8 cellular contexts compared by ENCODE assay signal in genomic region chr17:43024407-43025289, GRCh38. TPM values are rescaled to one million over a fixed set of nuclear protein-coding genes. Genes with fewer than 3 reads are reported as not detected.
DNase-seq lines count a peak whose midpoint lies in the region; ATAC-seq and TF ChIP-seq lines count a peak whose summit lies in the region.

A gene with protein sequence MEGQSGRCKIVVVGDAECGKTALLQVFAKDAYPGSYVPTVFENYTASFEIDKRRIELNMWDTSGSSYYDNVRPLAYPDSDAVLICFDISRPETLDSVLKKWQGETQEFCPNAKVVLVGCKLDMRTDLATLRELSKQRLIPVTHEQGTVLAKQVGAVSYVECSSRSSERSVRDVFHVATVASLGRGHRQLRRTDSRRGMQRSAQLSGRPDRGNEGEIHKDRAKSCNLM (plus strand): TSS chr17:43025231. CDS start chr17:43025348, 117 bp downstream.

- DNase-seq in Caco-2 (peak; percentile 85 to 88), NCI-H510A treated with DMSO at 0.1 percent for 48 hours (lab: John Stamatoyannopoulos, UW) (peak; percentile 82), kidney epithelial cell (ENCODE audit: low read depth) (peak; percentile 81)
- peak; percentile 85 for DNase-seq in activated CD4-positive, alpha-beta T cell treated with anti-CD3 and anti-CD28 coated beads for 48 hours
- peak; percentile 61 to 74 (median 70) for DNase-seq in stimulated activated CD4-positive, alpha-beta T cell treated with anti-CD3 and anti-CD28 coated beads, Interleukin-12 subunit alpha, Interleukin-12 subunit beta, amount 100 ng/mL, for 48 hours (ENCODE audit: low read depth in 2 of 3, low spot score in 1 of 3)

- POLR2A ChIA-PET in Caco-2 (lab: Charles Lee), result interaction anchor here (1.0 to 1.9 kb wide), 4 partner anchors 27 to 343 kb away, joined by 3 to 17 read pairs (median 9); partner anchors contain the start of genes BRCA1 and RPL27

- TF ChIP-seq CTCF in Caco-2 (IDR thresholded peaks at IDR 0.05; ENCODE audit: insufficient read depth in 1 of 2, low read depth in 1 of 2, low read length in 1 of 2, severe bottlenecking in 1 of 2, unreplicated experiment in 1 of 2) (peak; percentile 34 to 79), kidney epithelial cell (IDR thresholded peaks at IDR 0.05; ENCODE audit: insufficient read depth, low read length, poor library complexity, severe bottlenecking) (peak; percentile 82)

- no TSS peak for BruUV-seq in Caco-2 (replicated peaks; lab: Mats Ljungman, UMichigan)

- peak within 1 kb of the TSS; percentile 85 for H3K27ac Mint-ChIP-seq in Caco-2 (ENCODE audit: unreplicated experiment)

- peaks cover 20% of the 10 kb centered on the region for H3K36me3 Mint-ChIP-seq in Caco-2 (ENCODE audit: insufficient read depth, unreplicated experiment)

- peaks cover 12% of the 10 kb centered on the region for H3K4me1 ChIP-seq in Caco-2

- no peaks in the 10 kb centered on the region; the same call in 1 of the 2 replicates for H3K36me3 ChIP-seq in Caco-2 (ENCODE audit: control insufficient read depth, insufficient read depth, low read length)
- H3K36me3 ChIP-seq in kidney epithelial cell (ENCODE audit: control insufficient read depth, insufficient read depth, low read length), result no peaks in the 10 kb centered on the region

- peak; percentile 47 for ATAC-seq in HG02981 (IDR thresholded peaks at IDR 0.05; ENCODE audit: unreplicated experiment)
- no peak for ATAC-seq in HG02642 (IDR thresholded peaks at IDR 0.05; ENCODE audit: poor library complexity, unreplicated experiment)

- H3K4me3 Mint-ChIP-seq in Caco-2 (ENCODE audit: unreplicated experiment), result peak within 1 kb of the TSS; percentile 69

- H3K27ac ChIP-seq in cingulate gyrus (ENCODE audit: low read depth, low read length), result peak within 1 kb of the TSS; percentile 47

- no peaks in the 10 kb centered on the region for H3K9me3 Mint-ChIP-seq in Caco-2 (ENCODE audit: unreplicated experiment)

- H3K27me3 ChIP-seq in Caco-2 (replicated peaks; ENCODE audit: control insufficient read depth, insufficient read depth, low read length), result no peaks in the 10 kb centered on the region
- peaks cover 10% of the 10 kb centered on the region for H3K27me3 ChIP-seq in kidney epithelial cell (ENCODE audit: control insufficient read depth, insufficient read depth, low read length)

- CTCF ChIA-PET in Caco-2 (lab: Charles Lee), result interaction anchor here (0.5 to 1.5 kb wide), 7 partner anchors 12 to 291 kb away, joined by 3 to 5 read pairs (median 4); partner anchors contain the start of genes BRCA1 and RPL27

- intact Hi-C loops in Caco-2 (cut with micrococcal nuclease; ENCODE audit: unreplicated experiment), result loop anchor here (1.0 to 5.0 kb wide), 2 partner anchors 101 to 293 kb away; partner anchors contain the start of gene BRCA1

- no peaks in the 10 kb centered on the region for H3K9me3 ChIP-seq in Caco-2

- no peaks in the 10 kb centered on the region for H3K27me3 Mint-ChIP-seq in Caco-2 (ENCODE audit: insufficient read depth, unreplicated experiment)

- H3K4me3 ChIP-seq in Caco-2 (ENCODE audit: low read depth, low read length) (peak within 1 kb of the TSS; percentile 53), kidney epithelial cell (ENCODE audit: low read depth, low read length) (peak within 1 kb of the TSS; percentile 55)

- H3K4me1 Mint-ChIP-seq in Caco-2 (ENCODE audit: low read depth, unreplicated experiment), result peaks cover 2% of the 10 kb centered on the region

RNA-seq across cellular contexts. Expression of the gene that starts here (rescaled TPM):
- 1.2 and 1.7 TPM in 2 replicates for total RNA-seq in Caco-2 (2022)
- 0.63 and 0.96 TPM in 2 replicates for total RNA-seq in kidney epithelial cell

Comparison
In these comparisons a context has a peak if more than half of its experiments do, and no peak if none do; other contexts are left out.
1. Peak in DNase-seq and H3K4me3 ChIP-seq in kidney epithelial cell; RNA of the gene not detected or under 1 TPM.